ENCODE assay signal across 1 cellular context in genomic region chr6:166342293-166343156, GRCh38.
TF ChIP-seq lines count a peak whose summit lies in the region.

SFT2D1 (minus strand) TSS chr6:166342545; CDS start chr6:166342481, 64 bp downstream.

TF ChIP-seq in GM12878, 131 proteins besides CTCF, POLR2A, EP300 and RAD21 (continued from another document and continues in another):
- TF ChIP-seq E2F4 (IDR thresholded peaks at IDR 0.05; ENCODE audit: low read depth, low read length) (no peak), PKNOX1 (IDR thresholded peaks at IDR 0.05) (peak; percentile 65), PAX5 (IDR thresholded peaks at IDR 0.05; ENCODE audit: borderline replicate concordance, low read depth, low read length) (peak; percentile 87), MLLT1 (IDR thresholded peaks at IDR 0.05) (peak; percentile 54), MTA3 (IDR thresholded peaks at IDR 0.05; ENCODE audit: borderline replicate concordance, low read length) (no peak; the same call in 1 of the 2 replicates), SMAD1 (IDR thresholded peaks at IDR 0.05; ENCODE audit: low read depth, partially characterized antibody) (no peak), NR2C2 (IDR thresholded peaks at IDR 0.05; ENCODE audit: borderline replicate concordance, control insufficient read depth, insufficient read length, low read depth) (no peak), E2F8 (IDR thresholded peaks at IDR 0.05; ENCODE audit: low read depth, partially characterized antibody) (peak; percentile 21), ZBTB11 (CRISPR knock-in tag; IDR thresholded peaks at IDR 0.05) (no peak), CBX3 (IDR thresholded peaks at IDR 0.05; ENCODE audit: borderline replicate concordance, low read depth) (no peak), E4F1 (IDR thresholded peaks at IDR 0.05; ENCODE audit: borderline replicate concordance, partially characterized antibody) (peak; percentile 67), CHD2 (IDR thresholded peaks at IDR 0.05; ENCODE audit: borderline replicate concordance, low read depth, low read length) (0 out of 2 replicates have a peak, but pooled peaks have one; percentile 25), ZBTB4 (CRISPR knock-in tag; IDR thresholded peaks at IDR 0.05) (no peak), ZNF207 (IDR thresholded peaks at IDR 0.05; ENCODE audit: borderline replicate concordance) (0 out of 2 replicates have a peak, but pooled peaks have one; percentile 29), ETV6 (conservative IDR thresholded peaks at IDR 0.05 in 1 of 2, IDR thresholded peaks at IDR 0.05 in 1 of 2; ENCODE audit: borderline replicate concordance in 1 of 2, low read depth in 1 of 2) (peak in 1 of 2 experiments; percentile 96; a peak in 2 of 4 replicates), HDAC2 (IDR thresholded peaks at IDR 0.05) (no peak), ATF2 (IDR thresholded peaks at IDR 0.05; ENCODE audit: low read length) (no peak; the same call in 1 of the 2 replicates), SUPT20H (IDR thresholded peaks at IDR 0.05; ENCODE audit: borderline replicate concordance, control insufficient read depth, low read depth, low read length) (no peak), RFX5 (IDR thresholded peaks at IDR 0.05; ENCODE audit: low read depth, low read length) (no peak), RELB (IDR thresholded peaks at IDR 0.05; ENCODE audit: low read depth) (0 out of 2 replicates have a peak, but pooled peaks have one; percentile 36), KLF5 (IDR thresholded peaks at IDR 0.05; ENCODE audit: partially characterized antibody) (peak; percentile 56), HDAC6 (IDR thresholded peaks at IDR 0.05; ENCODE audit: unreplicated experiment) (no peak), BCL11A (IDR thresholded peaks at IDR 0.05; ENCODE audit: low read depth, low read length) (peak; percentile 51; the same call in 1 of the 2 replicates), POLR2AphosphoS2 (IDR thresholded peaks at IDR 0.05; ENCODE audit: low read depth, low read length) (peak; percentile 92), ESRRA (IDR thresholded peaks at IDR 0.05; ENCODE audit: low read length) (no peak), POU2F2 (IDR thresholded peaks at IDR 0.05; ENCODE audit: borderline replicate concordance, low read depth, low read length) (peak; percentile 94), HDGF (IDR thresholded peaks at IDR 0.05) (peak; percentile 86; the same call in 1 of the 2 replicates), RCOR1 (conservative IDR thresholded peaks at IDR 0.05; ENCODE audit: low read depth, low read length) (no peak), MEF2A (IDR thresholded peaks at IDR 0.05; ENCODE audit: insufficient read depth, low read depth, low read length) (0 out of 2 replicates have a peak, but pooled peaks have one; percentile 25), RAD51 (IDR thresholded peaks at IDR 0.05) (no peak), RELA (IDR thresholded peaks at IDR 0.05; ENCODE audit: borderline replicate concordance, partially characterized antibody) (no peak), BACH1 (IDR thresholded peaks at IDR 0.05; ENCODE audit: borderline replicate concordance) (peak; percentile 90), SUZ12 (IDR thresholded peaks at IDR 0.05; ENCODE audit: unreplicated experiment) (no peak), MAX (IDR thresholded peaks at IDR 0.05; ENCODE audit: low read depth, low read length) (0 out of 2 replicates have a peak, but pooled peaks have one; percentile 45), LARP7 (IDR thresholded peaks at IDR 0.05) (peak; percentile 85), IKZF2 (IDR thresholded peaks at IDR 0.05) (peak; percentile 6 to 45; a peak in 2 of 4 replicates), FOXK2 (IDR thresholded peaks at IDR 0.05) (peak; percentile 6; the same call in 1 of the 2 replicates)
